ENCODE assay signal across 1 cellular context in genomic region chr15:72272213-72272996, GRCh38.
TF ChIP-seq lines count a peak whose summit lies in the region.

TSS of gene PARP6 (minus strand) at chr15:72272554. CDS start at chr15:72267477, 5,077 bp downstream.

TF ChIP-seq in GM12878, 131 proteins besides CTCF, POLR2A, EP300 and RAD21 (continued from another document and continues in another):
- TF ChIP-seq NBN (IDR thresholded peaks at IDR 0.05) = peak; percentile 84
- no peak for TF ChIP-seq SIX5 (IDR thresholded peaks at IDR 0.05; ENCODE audit: low read depth, low read length, severe bottlenecking)
- peak; percentile 86 for TF ChIP-seq GATAD2B (conservative IDR thresholded peaks at IDR 0.05; ENCODE audit: low read depth)
- peak; percentile 97 for TF ChIP-seq USF1 (IDR thresholded peaks at IDR 0.05; ENCODE audit: borderline replicate concordance, extremely low read length, insufficient read depth, low read depth, low read length)
- no peak for TF ChIP-seq SP1 (IDR thresholded peaks at IDR 0.05; ENCODE audit: low read depth, low read length)
- peak; percentile 87 for TF ChIP-seq RELA (IDR thresholded peaks at IDR 0.05; ENCODE audit: borderline replicate concordance, partially characterized antibody)
- peak; percentile 89 for TF ChIP-seq USF2 (IDR thresholded peaks at IDR 0.05; ENCODE audit: borderline replicate concordance, low read depth, low read length)
- TF ChIP-seq BCL11A (IDR thresholded peaks at IDR 0.05; ENCODE audit: low read depth, low read length) = no peak
- TF ChIP-seq SMARCA5 (IDR thresholded peaks at IDR 0.05) = peak; percentile 35; the same call in 1 of the 2 replicates
- no peak for TF ChIP-seq PKNOX1 (IDR thresholded peaks at IDR 0.05)
- TF ChIP-seq NR2C1 (IDR thresholded peaks at IDR 0.05) = peak; percentile 75
- no peak for TF ChIP-seq RELB (IDR thresholded peaks at IDR 0.05; ENCODE audit: low read depth)
- no peak for TF ChIP-seq ZNF274 (IDR thresholded peaks at IDR 0.05; ENCODE audit: insufficient read depth, insufficient read length)
- no peak for TF ChIP-seq IRF5 (IDR thresholded peaks at IDR 0.05; ENCODE audit: borderline replicate concordance)
- peak; percentile 85; the same call in 1 of the 2 replicates for TF ChIP-seq ATF3 (IDR thresholded peaks at IDR 0.05; ENCODE audit: borderline replicate concordance, extremely low read depth, low read depth, low read length)
- peak; percentile 78 to 98; a peak in 3 of 4 replicates for TF ChIP-seq BHLHE40 (IDR thresholded peaks at IDR 0.05; ENCODE audit: borderline replicate concordance in 1 of 2, low read depth in 2 of 2, low read length in 1 of 2)
- TF ChIP-seq BCL3 (IDR thresholded peaks at IDR 0.05; ENCODE audit: borderline replicate concordance, insufficient read depth, low read depth, low read length, poor library complexity, severe bottlenecking) = no peak
- TF ChIP-seq E2F8 (IDR thresholded peaks at IDR 0.05; ENCODE audit: low read depth, partially characterized antibody) = no peak
- TF ChIP-seq PRDM15 (CRISPR knock-in tag; IDR thresholded peaks at IDR 0.05) = no peak
- peak; percentile 83; the same call in 1 of the 2 replicates for TF ChIP-seq CREB1 (IDR thresholded peaks at IDR 0.05; ENCODE audit: low read depth)
- TF ChIP-seq PAX5 (IDR thresholded peaks at IDR 0.05; ENCODE audit: borderline replicate concordance, low read depth, low read length) = peak; percentile 47; the same call in 1 of the 2 replicates
- peak; percentile 35 to 95 for TF ChIP-seq EGR1 (IDR thresholded peaks at IDR 0.05; ENCODE audit: borderline replicate concordance in 1 of 2, low read depth in 2 of 2, low read length in 2 of 2)
- TF ChIP-seq BACH1 (IDR thresholded peaks at IDR 0.05; ENCODE audit: borderline replicate concordance) = peak; percentile 90
- TF ChIP-seq CHD1 (IDR thresholded peaks at IDR 0.05; ENCODE audit: low read depth, low read length) = no peak
- peak; percentile 97 for TF ChIP-seq IKZF1 (conservative IDR thresholded peaks at IDR 0.05)
- TF ChIP-seq SRF (IDR thresholded peaks at IDR 0.05; ENCODE audit: low read depth in 2 of 2, low read length in 2 of 2) = no peak
- TF ChIP-seq LARP7 (IDR thresholded peaks at IDR 0.05) = peak; percentile 87; the same call in 1 of the 2 replicates
- TF ChIP-seq TCF12 (IDR thresholded peaks at IDR 0.05; ENCODE audit: low read depth, low read length) = no peak; the same call in 1 of the 2 replicates
- TF ChIP-seq RUNX3 (IDR thresholded peaks at IDR 0.05; ENCODE audit: low read length) = peak; percentile 26
- TF ChIP-seq DPF2 (IDR thresholded peaks at IDR 0.05) = peak; percentile 49; the same call in 1 of the 2 replicates
- TF ChIP-seq ZZZ3 (IDR thresholded peaks at IDR 0.05; ENCODE audit: control insufficient read depth, insufficient read length, low read depth) = no peak
- peak; percentile 28; the same call in 1 of the 2 replicates for TF ChIP-seq JUND (IDR thresholded peaks at IDR 0.05; ENCODE audit: low read depth, low read length)
- TF ChIP-seq POU2F2 (IDR thresholded peaks at IDR 0.05; ENCODE audit: borderline replicate concordance, low read depth, low read length) = no peak
- TF ChIP-seq MYB (IDR thresholded peaks at IDR 0.05; ENCODE audit: borderline replicate concordance, low read depth, low read length) = no peak
- peak; percentile 56; the same call in 1 of the 2 replicates for TF ChIP-seq RB1 (IDR thresholded peaks at IDR 0.05; ENCODE audit: borderline replicate concordance)
- 0 out of 2 replicates have a peak, but pooled peaks have one; percentile 53 for TF ChIP-seq HCFC1 (IDR thresholded peaks at IDR 0.05; ENCODE audit: low read length)
- TF ChIP-seq MXI1 (IDR thresholded peaks at IDR 0.05; ENCODE audit: low read depth, low read length) = no peak
- TF ChIP-seq RAD51 (IDR thresholded peaks at IDR 0.05) = peak; percentile 72
- TF ChIP-seq IKZF2 (IDR thresholded peaks at IDR 0.05) = peak in 1 of 2 experiments; percentile 42; a peak in 2 of 4 replicates
- TF ChIP-seq CHD2 (IDR thresholded peaks at IDR 0.05; ENCODE audit: borderline replicate concordance, low read depth, low read length) = peak; percentile 44; the same call in 1 of the 2 replicates
- peak; percentile 24; the same call in 1 of the 2 replicates for TF ChIP-seq YY1 (IDR thresholded peaks at IDR 0.05; ENCODE audit: low read depth, low read length)
- peak; percentile 89 for TF ChIP-seq ZNF687 (IDR thresholded peaks at IDR 0.05)
- no peak for TF ChIP-seq KLF5 (IDR thresholded peaks at IDR 0.05; ENCODE audit: partially characterized antibody)
- no peak for TF ChIP-seq SMAD1 (IDR thresholded peaks at IDR 0.05; ENCODE audit: low read depth, partially characterized antibody)
- TF ChIP-seq RBBP5 (conservative IDR thresholded peaks at IDR 0.05) = no peak
